Comparison of ENCODE assay signal across 17 cellular contexts in the genomic region with DNA sequence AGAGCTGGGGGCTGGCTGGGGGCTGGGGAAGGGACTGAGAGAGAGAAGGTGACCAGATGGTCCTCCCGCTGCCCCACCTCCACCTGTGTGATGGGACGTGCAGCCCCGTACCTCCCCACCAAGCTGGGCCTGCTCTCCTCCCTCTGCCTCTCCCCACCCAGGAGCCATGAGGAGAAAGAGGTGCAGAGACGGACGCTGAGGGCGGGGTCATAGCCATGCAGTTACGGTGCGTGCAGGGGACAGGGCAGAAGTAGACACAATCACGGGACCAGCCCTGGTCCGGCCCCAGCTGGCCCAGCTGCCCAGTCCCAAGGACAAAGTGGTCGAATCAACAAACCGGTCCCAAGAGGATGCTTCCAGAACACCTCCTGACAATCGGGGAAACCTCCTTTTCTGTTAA. TPM values are rescaled to one million over a fixed set of nuclear protein-coding genes. Genes with fewer than 3 reads are reported as not detected.
DNase-seq lines count a peak whose midpoint lies in the region; ATAC-seq and TF ChIP-seq lines count a peak whose summit lies in the region.
"Had no signal": no experiment of that assay in that cellular context is flagged by ENCODE, and none has a peak within 500 bp of the region (broad histone marks: within the 10 kb centered on the region; RNA-seq: fewer than 3 reads in every experiment).

No MANE protein-coding gene starts in this region.

- ATAC-seq in WTC11, result no peak
- peak; percentile 83 for ATAC-seq in Right ventricle myocardium inferior
- no peak for ATAC-seq in thoracic aorta (ENCODE audit: insufficient number of reproducible peaks, low FRiP score, low read depth)
- no peak for ATAC-seq in HG02884 (IDR thresholded peaks at IDR 0.05; ENCODE audit: unreplicated experiment)
- no peak for ATAC-seq in GM21786 (IDR thresholded peaks at IDR 0.05; ENCODE audit: unreplicated experiment)
- ATAC-seq: effector memory CD8-positive, alpha-beta T cell; SK-N-SH treated with all-trans-retinoic acid at 6 μM for 48 hours had no signal

- no peak for TF ChIP-seq CTCF in WTC11 (IDR thresholded peaks at IDR 0.05)
- no peak for TF ChIP-seq CTCF in thoracic aorta (IDR thresholded peaks at IDR 0.05)

- POLR2A ChIA-PET in WTC11 (lab: Charles Lee), result interaction anchor here (1.1 kb wide), 1 partner anchor 80 kb away, joined by 3 read pairs; no protein-coding TSS in a partner anchor

- H3K36me3 ChIP-seq in mucosa of stomach (ENCODE audit: control insufficient read depth, insufficient read depth, low read length), result peaks cover 39% of the 10 kb centered on the region
- H3K36me3 ChIP-seq in thoracic aorta, result peaks cover 63% of the 10 kb centered on the region

- peaks cover 11% of the 10 kb centered on the region for H3K9me3 ChIP-seq in mucosa of stomach (ENCODE audit: control insufficient read depth, low read length)
- H3K9me3 ChIP-seq in thoracic aorta, result peaks cover 6% of the 10 kb centered on the region

- H3K27me3 Mint-ChIP-seq in WTC11 (ENCODE audit: low read depth), result peaks cover 6% of the 10 kb centered on the region
- H3K27me3 Mint-ChIP-seq: effector memory CD8-positive, alpha-beta T cell; memory B cell had no signal

- intact Hi-C loops in Right ventricle myocardium inferior (cut with DNase I), result loop anchor here (2.0 kb wide), 1 partner anchor 443 kb away; no protein-coding TSS in a partner anchor

- H3K4me3 ChIP-seq in mucosa of stomach (ENCODE audit: low read length), result no peak overlapping the region
- H3K4me3 ChIP-seq in thoracic aorta, result no peak overlapping the region

- H3K4me1 ChIP-seq in mucosa of stomach (ENCODE audit: control insufficient read depth, insufficient read depth, low read length) (peaks cover 19% of the 10 kb centered on the region), thoracic aorta (ENCODE audit: control insufficient read depth in 1 of 2, low read depth in 2 of 2) (peaks cover 13 to 29% of the 10 kb centered on the region in 2 donors)

- CTCF ChIA-PET in WTC11 (lab: Charles Lee), result no interaction called here

- H3K27ac Mint-ChIP-seq in WTC11, result peak overlapping the region; percentile 53; the same call in 1 of the 2 replicates
- H3K27ac Mint-ChIP-seq: memory B cell had no signal

- peak overlapping the region; percentile 50 for H3K9ac ChIP-seq in mucosa of stomach (ENCODE audit: low read length)

- H3K27ac ChIP-seq in thoracic aorta, result peak overlapping the region; percentile 64 to 66

- no peak for DNase-seq in WTC11 (ENCODE audit: low spot score)
- DNase-seq in Right ventricle myocardium inferior (ENCODE audit: missing footprints), result no peak
- no peak for DNase-seq in thoracic aorta (ENCODE audit: low spot score)
- DNase-seq in RPMI8226, result no peak
- DNase-seq in EL, result no peak
- DNase-seq: activated CD4-positive, alpha-beta T cell treated with anti-CD3 and anti-CD28 coated beads for 1 hour; central memory CD4-positive, alpha-beta T cell; effector memory CD8-positive, alpha-beta T cell; Karpas-422; NCI-H1092 treated with DMSO at 0.1 percent for 48 hours; T1000 had no signal

- H3K36me3 Mint-ChIP-seq in WTC11, result peaks cover 45% of the 10 kb centered on the region

- peaks cover 9% of the 10 kb centered on the region; the same call in 1 of the 2 replicates for H3K4me1 Mint-ChIP-seq in WTC11
- H3K4me1 Mint-ChIP-seq: memory B cell had no signal

- H3K9me3 Mint-ChIP-seq in WTC11, result peaks cover 13% of the 10 kb centered on the region
- H3K9me3 Mint-ChIP-seq: effector memory CD8-positive, alpha-beta T cell had no signal

- H3K27me3 ChIP-seq in mucosa of stomach (ENCODE audit: control insufficient read depth, insufficient read depth, low read length), result no peaks in the 10 kb centered on the region
- no peaks in the 10 kb centered on the region for H3K27me3 ChIP-seq in thoracic aorta (replicated peaks; ENCODE audit: insufficient read depth)

- no peak overlapping the region for H3K4me3 Mint-ChIP-seq in WTC11
- H3K4me3 Mint-ChIP-seq: effector memory CD8-positive, alpha-beta T cell; memory B cell had no signal

TF ChIP-seq in WTC11, 78 proteins besides CTCF, POLR2A, EP300 and RAD21 (continues in another document):
- no peak for TF ChIP-seq TP53 (CRISPR knock-in tag; IDR thresholded peaks at IDR 0.05)
- TF ChIP-seq, protein P1, sequence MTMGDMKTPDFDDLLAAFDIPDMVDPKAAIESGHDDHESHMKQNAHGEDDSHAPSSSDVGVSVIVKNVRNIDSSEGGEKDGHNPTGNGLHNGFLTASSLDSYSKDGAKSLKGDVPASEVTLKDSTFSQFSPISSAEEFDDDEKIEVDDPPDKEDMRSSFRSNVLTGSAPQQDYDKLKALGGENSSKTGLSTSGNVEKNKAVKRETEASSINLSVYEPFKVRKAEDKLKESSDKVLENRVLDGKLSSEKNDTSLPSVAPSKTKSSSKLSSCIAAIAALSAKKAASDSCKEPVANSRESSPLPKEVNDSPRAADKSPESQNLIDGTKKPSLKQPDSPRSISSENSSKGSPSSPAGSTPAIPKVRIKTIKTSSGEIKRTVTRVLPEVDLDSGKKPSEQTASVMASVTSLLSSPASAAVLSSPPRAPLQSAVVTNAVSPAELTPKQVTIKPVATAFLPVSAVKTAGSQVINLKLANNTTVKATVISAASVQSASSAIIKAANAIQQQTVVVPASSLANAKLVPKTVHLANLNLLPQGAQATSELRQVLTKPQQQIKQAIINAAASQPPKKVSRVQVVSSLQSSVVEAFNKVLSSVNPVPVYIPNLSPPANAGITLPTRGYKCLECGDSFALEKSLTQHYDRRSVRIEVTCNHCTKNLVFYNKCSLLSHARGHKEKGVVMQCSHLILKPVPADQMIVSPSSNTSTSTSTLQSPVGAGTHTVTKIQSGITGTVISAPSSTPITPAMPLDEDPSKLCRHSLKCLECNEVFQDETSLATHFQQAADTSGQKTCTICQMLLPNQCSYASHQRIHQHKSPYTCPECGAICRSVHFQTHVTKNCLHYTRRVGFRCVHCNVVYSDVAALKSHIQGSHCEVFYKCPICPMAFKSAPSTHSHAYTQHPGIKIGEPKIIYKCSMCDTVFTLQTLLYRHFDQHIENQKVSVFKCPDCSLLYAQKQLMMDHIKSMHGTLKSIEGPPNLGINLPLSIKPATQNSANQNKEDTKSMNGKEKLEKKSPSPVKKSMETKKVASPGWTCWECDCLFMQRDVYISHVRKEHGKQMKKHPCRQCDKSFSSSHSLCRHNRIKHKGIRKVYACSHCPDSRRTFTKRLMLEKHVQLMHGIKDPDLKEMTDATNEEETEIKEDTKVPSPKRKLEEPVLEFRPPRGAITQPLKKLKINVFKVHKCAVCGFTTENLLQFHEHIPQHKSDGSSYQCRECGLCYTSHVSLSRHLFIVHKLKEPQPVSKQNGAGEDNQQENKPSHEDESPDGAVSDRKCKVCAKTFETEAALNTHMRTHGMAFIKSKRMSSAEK (CRISPR knock-in tag; IDR thresholded peaks at IDR 0.05; ENCODE audit: borderline replicate concordance), result no peak
- TF ChIP-seq ZNF219 (CRISPR knock-in tag; IDR thresholded peaks at IDR 0.05; ENCODE audit: borderline replicate concordance), result no peak
- TF ChIP-seq, protein P2, sequence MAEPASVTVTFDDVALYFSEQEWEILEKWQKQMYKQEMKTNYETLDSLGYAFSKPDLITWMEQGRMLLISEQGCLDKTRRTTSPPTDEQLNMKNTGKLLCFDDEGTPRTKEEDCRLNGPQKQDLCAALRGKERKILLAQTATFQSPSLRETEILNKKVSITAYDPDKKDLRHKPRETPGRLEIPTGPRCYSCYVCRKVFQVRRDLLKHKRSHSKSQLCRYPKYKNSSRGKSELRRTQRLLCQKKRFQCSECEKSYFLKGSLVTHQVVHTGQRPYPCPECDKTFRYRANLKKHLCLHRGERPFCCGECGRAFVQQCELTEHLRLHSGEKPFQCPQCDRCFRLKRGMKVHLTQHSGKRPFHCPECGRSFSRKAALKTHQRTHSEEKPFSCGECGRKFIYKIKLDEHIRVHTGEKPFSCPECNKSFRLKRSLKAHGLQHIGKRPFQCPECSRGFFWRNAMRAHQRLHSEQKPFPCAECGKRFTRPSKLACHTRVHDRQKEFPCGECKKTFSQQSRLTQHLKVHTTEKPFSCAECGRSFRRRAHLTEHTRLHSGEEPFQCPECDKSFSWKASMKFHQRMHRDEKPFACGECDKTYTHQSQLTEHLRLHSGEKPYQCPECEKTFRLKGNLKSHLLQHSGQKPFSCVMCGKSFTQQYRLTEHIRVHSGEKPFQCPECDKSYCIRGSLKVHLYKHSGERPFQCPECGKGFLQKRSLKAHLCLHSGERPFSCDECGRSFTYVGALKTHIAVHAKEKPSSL (CRISPR knock-in tag; conservative IDR thresholded peaks at IDR 0.05), result no peak
- no peak for TF ChIP-seq FOXJ3 (CRISPR knock-in tag; IDR thresholded peaks at IDR 0.05; ENCODE audit: borderline replicate concordance)
- TF ChIP-seq GTF2I (CRISPR knock-in tag; conservative IDR thresholded peaks at IDR 0.05), result no peak
- TF ChIP-seq, protein P3, sequence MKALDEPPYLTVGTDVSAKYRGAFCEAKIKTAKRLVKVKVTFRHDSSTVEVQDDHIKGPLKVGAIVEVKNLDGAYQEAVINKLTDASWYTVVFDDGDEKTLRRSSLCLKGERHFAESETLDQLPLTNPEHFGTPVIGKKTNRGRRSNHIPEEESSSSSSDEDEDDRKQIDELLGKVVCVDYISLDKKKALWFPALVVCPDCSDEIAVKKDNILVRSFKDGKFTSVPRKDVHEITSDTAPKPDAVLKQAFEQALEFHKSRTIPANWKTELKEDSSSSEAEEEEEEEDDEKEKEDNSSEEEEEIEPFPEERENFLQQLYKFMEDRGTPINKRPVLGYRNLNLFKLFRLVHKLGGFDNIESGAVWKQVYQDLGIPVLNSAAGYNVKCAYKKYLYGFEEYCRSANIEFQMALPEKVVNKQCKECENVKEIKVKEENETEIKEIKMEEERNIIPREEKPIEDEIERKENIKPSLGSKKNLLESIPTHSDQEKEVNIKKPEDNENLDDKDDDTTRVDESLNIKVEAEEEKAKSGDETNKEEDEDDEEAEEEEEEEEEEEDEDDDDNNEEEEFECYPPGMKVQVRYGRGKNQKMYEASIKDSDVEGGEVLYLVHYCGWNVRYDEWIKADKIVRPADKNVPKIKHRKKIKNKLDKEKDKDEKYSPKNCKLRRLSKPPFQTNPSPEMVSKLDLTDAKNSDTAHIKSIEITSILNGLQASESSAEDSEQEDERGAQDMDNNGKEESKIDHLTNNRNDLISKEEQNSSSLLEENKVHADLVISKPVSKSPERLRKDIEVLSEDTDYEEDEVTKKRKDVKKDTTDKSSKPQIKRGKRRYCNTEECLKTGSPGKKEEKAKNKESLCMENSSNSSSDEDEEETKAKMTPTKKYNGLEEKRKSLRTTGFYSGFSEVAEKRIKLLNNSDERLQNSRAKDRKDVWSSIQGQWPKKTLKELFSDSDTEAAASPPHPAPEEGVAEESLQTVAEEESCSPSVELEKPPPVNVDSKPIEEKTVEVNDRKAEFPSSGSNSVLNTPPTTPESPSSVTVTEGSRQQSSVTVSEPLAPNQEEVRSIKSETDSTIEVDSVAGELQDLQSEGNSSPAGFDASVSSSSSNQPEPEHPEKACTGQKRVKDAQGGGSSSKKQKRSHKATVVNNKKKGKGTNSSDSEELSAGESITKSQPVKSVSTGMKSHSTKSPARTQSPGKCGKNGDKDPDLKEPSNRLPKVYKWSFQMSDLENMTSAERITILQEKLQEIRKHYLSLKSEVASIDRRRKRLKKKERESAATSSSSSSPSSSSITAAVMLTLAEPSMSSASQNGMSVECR (CRISPR knock-in tag; IDR thresholded peaks at IDR 0.05; ENCODE audit: borderline replicate concordance), result no peak
- no peak for TF ChIP-seq RORB (CRISPR knock-in tag; IDR thresholded peaks at IDR 0.05)

RNA-seq across cellular contexts. Expression of a gene that starts 33.2 kb away (rescaled TPM):
- total RNA-seq in WTC11 (2021) (6.3 to 11.3 TPM (median 10.2 TPM) in 3 replicates), Right ventricle myocardium inferior (0.19 TPM), thoracic aorta (1 to 10 TPM; 2.0 to 6.5 TPM)
- total RNA-seq: HT1080 had no signal
